In the genomic region with DNA sequence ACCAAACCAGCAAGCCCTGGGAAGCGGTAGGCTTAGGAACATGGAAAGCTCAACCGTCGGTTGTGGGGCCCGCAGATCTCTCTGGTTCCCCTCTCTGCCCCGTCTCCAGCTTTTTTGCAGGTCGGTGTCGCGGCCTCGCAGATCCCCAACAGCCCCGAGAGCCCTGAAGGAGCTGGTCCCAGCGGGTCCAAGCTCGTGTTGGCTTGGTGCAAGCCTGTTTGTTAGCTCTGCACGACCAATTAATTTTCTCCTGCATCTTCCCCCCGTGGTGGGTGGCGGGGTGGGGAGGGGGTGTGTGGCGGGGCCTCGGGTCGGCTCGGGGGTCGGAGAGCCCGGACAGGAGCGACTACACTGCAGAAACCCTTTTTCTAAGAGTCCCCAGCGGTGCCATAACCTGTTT, we compare ENCODE assay signal across 11 cellular contexts. TPM values are rescaled to one million over a fixed set of nuclear protein-coding genes. Genes with fewer than 3 reads are reported as not detected.
A peak's percentile ranks its signal among the peaks of the same experiment; 100 is the strongest.
DNase-seq lines count a peak whose midpoint lies in the region; ATAC-seq and TF ChIP-seq lines count a peak whose summit lies in the region.
"Had no signal": no experiment of that assay in that cellular context is flagged by ENCODE, and none has a peak within 500 bp of the region (broad histone marks: within the 10 kb centered on the region; RNA-seq: fewer than 3 reads in every experiment).

No MANE protein-coding gene starts in this region.

- H3K79me2 ChIP-seq in SK-N-SH (ENCODE audit: insufficient read depth) (no peaks in the 10 kb centered on the region), trophoblast cell (ENCODE audit: control insufficient read depth, insufficient read depth, low read length, poor library complexity) (no peaks in the 10 kb centered on the region)

- H3K4me1 ChIP-seq in SK-N-SH (ENCODE audit: control insufficient read depth in 1 of 2, insufficient read depth in 2 of 2, low read depth in 1 of 2, low read length in 1 of 2): no peaks in the 10 kb centered on the region
- H3K4me1 ChIP-seq in trophoblast cell (ENCODE audit: control insufficient read depth in 1 of 2, insufficient read depth in 2 of 2, low read length in 2 of 2): peaks cover 4 to 7% of the 10 kb centered on the region in 2 experiments
- H3K4me1 ChIP-seq in HAP-1: no peaks in the 10 kb centered on the region

- H2AK5ac ChIP-seq in trophoblast cell (ENCODE audit: low read length): no peak overlapping the region

- no peak overlapping the region for H3K9ac ChIP-seq in SK-N-SH
- no peak overlapping the region for H3K9ac ChIP-seq in trophoblast cell (ENCODE audit: low read length)

- H3K4me3 ChIP-seq in SK-N-SH (ENCODE audit: low read depth in 2 of 2, low read length in 1 of 2) (no peak overlapping the region), trophoblast cell (ENCODE audit: low read depth, low read length) (no peak overlapping the region), HAP-1 (no peak overlapping the region)

- H3K27me3 Mint-ChIP-seq in activated T-helper 1 cell treated with anti-CD3 and anti-CD28 coated beads, Interleukin-12 subunit alpha, Interleukin-12 subunit beta, Interleukin-2, Interleukin-4 antibody, amounts not matched to agents 30 ng/mL and 10 ng/mL and 1 ng/mL, durations not matched to agents 14 hours and 24 hours and 36 hours (ENCODE audit: insufficient read depth): peaks cover 72% of the 10 kb centered on the region
- peaks cover 93% of the 10 kb centered on the region for H3K27me3 Mint-ChIP-seq in stimulated activated naive CD8-positive, alpha-beta T cell treated with anti-CD3 and anti-CD28 coated beads, Interleukin-15, amount 100 ng/mL, for 72 hours

- ATAC-seq in SK-N-SH treated with all-trans-retinoic acid at 6 μM for 48 hours: no peak
- ATAC-seq in stimulated activated naive CD8-positive, alpha-beta T cell treated with anti-CD3 and anti-CD28 coated beads, Interleukin-15, amount 100 ng/mL, for 72 hours: no peak
- ATAC-seq in HG02623 (IDR thresholded peaks at IDR 0.05; ENCODE audit: unreplicated experiment): no peak

- POLR2A ChIA-PET in SK-N-SH (lab: Yijun Ruan, JAX): no interaction called here

- H3K23ac ChIP-seq in trophoblast cell (ENCODE audit: low read length): no peak overlapping the region

- TF ChIP-seq CTCF in SK-N-SH (IDR thresholded peaks at IDR 0.05): no peak

- H4K8ac ChIP-seq in trophoblast cell (ENCODE audit: low read depth, low read length): no peak overlapping the region

- no peak for TF ChIP-seq EP300 in SK-N-SH (IDR thresholded peaks at IDR 0.05; ENCODE audit: borderline replicate concordance in 1 of 2, low read depth in 1 of 2, low read length in 1 of 2)

- H3K4me2 ChIP-seq in SK-N-SH (peak overlapping the region; percentile 52; the same call in 1 of the 2 replicates), trophoblast cell (ENCODE audit: low read length) (no peak overlapping the region)

- no peaks in the 10 kb centered on the region for H3F3A ChIP-seq in SK-N-SH (replicated peaks; ENCODE audit: insufficient read depth)

- H3K4me1 Mint-ChIP-seq in activated T-helper 1 cell treated with anti-CD3 and anti-CD28 coated beads, Interleukin-12 subunit alpha, Interleukin-12 subunit beta, Interleukin-2, Interleukin-4 antibody, amounts not matched to agents 30 ng/mL and 10 ng/mL and 1 ng/mL, durations not matched to agents 14 hours and 24 hours and 36 hours (ENCODE audit: low read depth): peaks cover under 1% of the 10 kb centered on the region
- H3K4me1 Mint-ChIP-seq in stimulated activated naive CD8-positive, alpha-beta T cell treated with anti-CD3 and anti-CD28 coated beads, Interleukin-15, amount 100 ng/mL, for 72 hours: peaks cover 25% of the 10 kb centered on the region

- in situ Hi-C loops in HAP-1 (cut with MboI; ENCODE audit: low sequenced_read_pairs): no loop called here

- H3K27me3 ChIP-seq in SK-N-SH (ENCODE audit: insufficient read depth) (peaks cover 87% of the 10 kb centered on the region), trophoblast cell (ENCODE audit: insufficient read depth, low read length) (peaks cover 35% of the 10 kb centered on the region), HAP-1 (ENCODE audit: low read depth) (peaks cover 13% of the 10 kb centered on the region)

- H2AFZ ChIP-seq in SK-N-SH (ENCODE audit: low read depth) (no peak overlapping the region), trophoblast cell (ENCODE audit: insufficient read depth, low read length, poor library complexity) (no peak overlapping the region)

- H3K36me3 ChIP-seq in SK-N-SH (replicated peaks in 1 of 2; ENCODE audit: control insufficient read depth in 1 of 2, insufficient read depth in 2 of 2, low read length in 1 of 2) (no peaks in the 10 kb centered on the region), trophoblast cell (ENCODE audit: control insufficient read depth in 1 of 2, insufficient read depth in 2 of 2, low read length in 2 of 2) (no peaks in the 10 kb centered on the region), HAP-1 (replicated peaks) (no peaks in the 10 kb centered on the region)
- H3K36me3 ChIP-seq: brain microvascular endothelial cell had no signal

- no peak overlapping the region for H3K27ac Mint-ChIP-seq in activated T-helper 1 cell treated with anti-CD3 and anti-CD28 coated beads, Interleukin-12 subunit alpha, Interleukin-12 subunit beta, Interleukin-2, Interleukin-4 antibody, amounts not matched to agents 30 ng/mL and 10 ng/mL and 1 ng/mL, durations not matched to agents 14 hours and 24 hours and 36 hours
- H3K27ac Mint-ChIP-seq in stimulated activated naive CD8-positive, alpha-beta T cell treated with anti-CD3 and anti-CD28 coated beads, Interleukin-15, amount 100 ng/mL, for 72 hours: no peak overlapping the region

- no peaks in the 10 kb centered on the region for H3K9me3 Mint-ChIP-seq in activated T-helper 1 cell treated with anti-CD3 and anti-CD28 coated beads, Interleukin-12 subunit alpha, Interleukin-12 subunit beta, Interleukin-2, Interleukin-4 antibody, amounts not matched to agents 30 ng/mL and 10 ng/mL and 1 ng/mL, durations not matched to agents 14 hours and 24 hours and 36 hours
- peaks cover 5 to 13% of the 10 kb centered on the region in 2 donors for H3K9me3 Mint-ChIP-seq in stimulated activated naive CD8-positive, alpha-beta T cell treated with anti-CD3 and anti-CD28 coated beads, Interleukin-15, amount 100 ng/mL, for 72 hours

- H3K27ac ChIP-seq in SK-N-SH (ENCODE audit: low read depth in 2 of 2, low read length in 1 of 2) (no peak overlapping the region), trophoblast cell (ENCODE audit: low read depth, low read length) (no peak overlapping the region)
- H3K27ac ChIP-seq: brain microvascular endothelial cell had no signal

- H3K36me3 Mint-ChIP-seq in activated T-helper 1 cell treated with anti-CD3 and anti-CD28 coated beads, Interleukin-12 subunit alpha, Interleukin-12 subunit beta, Interleukin-2, Interleukin-4 antibody, amounts not matched to agents 30 ng/mL and 10 ng/mL and 1 ng/mL, durations not matched to agents 14 hours and 24 hours and 36 hours (ENCODE audit: low read depth): no peaks in the 10 kb centered on the region

- intact Hi-C loops in activated T-helper 1 cell treated with anti-CD3 and anti-CD28 coated beads, Interleukin-12 subunit alpha, Interleukin-12 subunit beta, Interleukin-2, Interleukin-4 antibody, amounts not matched to agents 30 ng/mL and 10 ng/mL and 1 ng/mL, durations not matched to agents 14 hours and 24 hours and 36 hours (cut with micrococcal nuclease): no loop called here

- TF ChIP-seq RAD21 in SK-N-SH (IDR thresholded peaks at IDR 0.05; ENCODE audit: low read length): no peak

- no peaks in the 10 kb centered on the region for H4K20me1 ChIP-seq in SK-N-SH (ENCODE audit: insufficient read depth)

- DNase-seq in SK-N-SH: no peak
- no peak for DNase-seq in activated T-helper 1 cell treated with anti-CD3 and anti-CD28 coated beads, Interleukin-12 subunit alpha, Interleukin-12 subunit beta, Interleukin-2, Interleukin-4 antibody, amounts not matched to agents 30 ng/mL and 10 ng/mL and 1 ng/mL, durations not matched to agents 14 hours and 24 hours and 36 hours (ENCODE audit: low spot score)
- DNase-seq in iPS-NIHi7 (ENCODE audit: extremely low spot score): peak; percentile 37
- no peak for DNase-seq in stimulated activated naive CD8-positive, alpha-beta T cell treated with anti-CD3 and anti-CD28 coated beads, Interleukin-15, amount 100 ng/mL, for 72 hours
- DNase-seq in trophoblast cell: no peak
- DNase-seq in HAP-1 (ENCODE audit: low spot score in 2 of 2): no peak
- DNase-seq: ACHN, brain microvascular endothelial cell had no signal

- H4K91ac ChIP-seq in trophoblast cell (ENCODE audit: low read depth, low read length): no peak overlapping the region

- CTCF ChIA-PET in SK-N-SH (lab: Yijun Ruan, JAX): no interaction called here

- H3K4ac ChIP-seq in trophoblast cell (ENCODE audit: low read depth, low read length): no peak overlapping the region

- H2BK12ac ChIP-seq in trophoblast cell (ENCODE audit: low read length): no peak overlapping the region

- H3K9me3 ChIP-seq in SK-N-SH: no peaks in the 10 kb centered on the region
- peaks cover 4% of the 10 kb centered on the region for H3K9me3 ChIP-seq in trophoblast cell (ENCODE audit: insufficient read depth, low read depth, low read length)
- H3K9me3 ChIP-seq in HAP-1: no peaks in the 10 kb centered on the region

- H4K12ac ChIP-seq in trophoblast cell (ENCODE audit: low read depth, low read length): no peak overlapping the region

- WGBS in SK-N-SH (ENCODE audit: low lambda C conversion rate): 5% methylated on average over 11 of the region's 23 CpGs
- WGBS in trophoblast cell (ENCODE audit: extremely low coverage, insufficient coverage, insufficient read length): no CpG with 5 or more reads among the region's 23 CpGs

- no peaks in the 10 kb centered on the region for H3K79me1 ChIP-seq in trophoblast cell (ENCODE audit: low read length)

- no peaks in the 10 kb centered on the region for H3K9me2 ChIP-seq in SK-N-SH

- H3K18ac ChIP-seq in trophoblast cell (ENCODE audit: low read length): no peak overlapping the region

- H2BK5ac ChIP-seq in trophoblast cell (ENCODE audit: low read depth, low read length, poor library complexity): no peak overlapping the region

- H3K4me3 Mint-ChIP-seq in activated T-helper 1 cell treated with anti-CD3 and anti-CD28 coated beads, Interleukin-12 subunit alpha, Interleukin-12 subunit beta, Interleukin-2, Interleukin-4 antibody, amounts not matched to agents 30 ng/mL and 10 ng/mL and 1 ng/mL, durations not matched to agents 14 hours and 24 hours and 36 hours: peak overlapping the region; percentile 57
- H3K4me3 Mint-ChIP-seq in stimulated activated naive CD8-positive, alpha-beta T cell treated with anti-CD3 and anti-CD28 coated beads, Interleukin-15, amount 100 ng/mL, for 72 hours: peak overlapping the region; percentile 80 to 84

- H3K14ac ChIP-seq in trophoblast cell (ENCODE audit: low read length): no peak overlapping the region

- H2BK120ac ChIP-seq in trophoblast cell (ENCODE audit: insufficient read depth, low read length, poor library complexity): no peak overlapping the region

RNA-seq across cellular contexts. Expression of a gene that starts 0.4 kb away (rescaled TPM):
- polyA plus RNA-seq in SK-N-SH (2012; rRNA removed): 0.07 and 0.13 TPM in 2 replicates
- 0.06 and 0.09 TPM in 2 replicates for polyA plus RNA-seq in SK-N-SH (2012; cell fraction: cytosol; rRNA removed)
- polyA plus RNA-seq in SK-N-SH (2012; cell fraction: nucleus; rRNA removed): 0.06 and 0.14 TPM in 2 replicates
- not detected in 2 replicates for total RNA-seq in activated T-helper 1 cell treated with anti-CD3 and anti-CD28 coated beads, Interleukin-12 subunit alpha, Interleukin-12 subunit beta, Interleukin-2, Interleukin-4 antibody, amounts not matched to agents 30 ng/mL and 10 ng/mL and 1 ng/mL, durations not matched to agents 14 hours and 24 hours and 36 hours
- 0.29 and 0.31 TPM in 2 replicates for polyA plus RNA-seq in trophoblast cell (2013)
- total RNA-seq: HT-29 had no signal
